17 cellular contexts compared by ENCODE assay signal in the genomic region with DNA sequence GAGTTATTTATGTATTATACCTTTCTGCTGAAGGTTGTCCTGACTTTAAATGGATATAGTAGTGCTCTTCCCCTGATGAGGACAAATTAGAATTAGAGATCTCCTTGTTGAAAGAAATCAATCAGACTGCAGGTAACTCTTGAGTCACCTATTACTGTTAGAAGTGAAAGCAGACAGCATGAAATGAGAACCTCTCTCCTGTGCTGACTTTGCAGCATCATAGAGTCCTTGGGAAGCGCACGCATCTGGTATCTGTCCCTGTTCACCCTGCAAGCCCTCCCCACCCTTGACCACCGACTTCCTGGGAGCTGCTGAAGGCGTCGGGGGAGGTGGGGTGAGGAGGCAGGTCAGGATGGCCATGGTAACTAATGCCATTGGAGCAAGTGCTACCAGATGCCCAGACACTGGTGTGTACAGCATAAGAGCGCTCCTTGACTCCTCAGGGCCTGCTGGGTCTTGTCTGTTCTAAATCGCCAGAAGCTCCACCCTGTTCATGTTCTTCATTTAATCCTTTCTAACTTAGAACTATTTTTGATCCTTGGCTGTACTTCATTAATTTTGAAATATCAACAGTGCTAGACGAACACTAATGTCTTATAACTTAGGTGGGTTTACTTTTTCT.
A peak's percentile ranks its signal among the peaks of the same experiment; 100 is the strongest.
DNase-seq lines count a peak whose midpoint lies in the region; ATAC-seq and TF ChIP-seq lines count a peak whose summit lies in the region.
"Had no signal": no experiment of that assay in that cellular context is flagged by ENCODE, and none has a peak within 500 bp of the region (broad histone marks: within the 10 kb centered on the region; RNA-seq: fewer than 3 reads in every experiment).

No MANE protein-coding gene starts in this region.

- H3K27me3 ChIP-seq in RWPE2 (ENCODE audit: insufficient read depth, poor library complexity, severe bottlenecking) (no peaks in the 10 kb centered on the region), esophagus (ENCODE audit: control insufficient read depth in 1 of 2, insufficient read depth in 2 of 2, low read length in 2 of 2) (no peaks in the 10 kb centered on the region), osteoblast (ENCODE audit: insufficient read depth, low read length) (no peaks in the 10 kb centered on the region)
- H3K27me3 ChIP-seq: SJCRH30 had no signal

- WGBS in esophagus, 2 donors = 50 to 75% methylated on average over 8 of the region's 8 CpGs

- TF ChIP-seq CTCF in RWPE2 (IDR thresholded peaks at IDR 0.05; ENCODE audit: poor library complexity, severe bottlenecking) = no peak
- no peak for TF ChIP-seq CTCF in osteoblast (IDR thresholded peaks at IDR 0.05; ENCODE audit: extremely low read depth, low read depth, low read length)

- H3K79me2 ChIP-seq in osteoblast (ENCODE audit: insufficient read depth, low read length) = peaks cover 23% of the 10 kb centered on the region

- peak overlapping the region; percentile 53 for H3K27ac ChIP-seq in RWPE2 (ENCODE audit: poor library complexity, severe bottlenecking)
- peak overlapping the region; percentile 83 to 91 for H3K27ac ChIP-seq in esophagus (ENCODE audit: low read depth in 2 of 2, low read length in 1 of 2)
- no peak overlapping the region for H3K27ac ChIP-seq in osteoblast (ENCODE audit: low read depth, low read length)
- H3K27ac ChIP-seq: SJCRH30 had no signal

- H3K27me3 Mint-ChIP-seq in T-helper 2 cell treated with Interferon-gamma antibody and Interleukin-4, amounts not matched to agents 5 μg/mL and 100 μg/mL, for 36 hours (ENCODE audit: low read depth) = no peaks in the 10 kb centered on the region
- H3K27me3 Mint-ChIP-seq: CD4-positive, alpha-beta memory T cell had no signal

- H3K4me3 Mint-ChIP-seq in T-helper 2 cell treated with Interferon-gamma antibody and Interleukin-4, amounts not matched to agents 5 μg/mL and 100 μg/mL, for 36 hours = no peak overlapping the region
- H3K4me3 Mint-ChIP-seq: CD4-positive, alpha-beta memory T cell had no signal

- H3K27ac Mint-ChIP-seq in T-helper 2 cell treated with Interferon-gamma antibody and Interleukin-4, amounts not matched to agents 5 μg/mL and 100 μg/mL, for 36 hours = no peak overlapping the region

- H3K36me3 ChIP-seq in RWPE2 (ENCODE audit: low read depth) (no peaks in the 10 kb centered on the region; the same call in 1 of the 2 replicates), esophagus (ENCODE audit: control insufficient read depth in 2 of 2, insufficient read depth in 2 of 2, low read length in 1 of 2) (peaks cover 0 to 3% of the 10 kb centered on the region in 2 donors), osteoblast (ENCODE audit: insufficient read depth, low read length) (peaks cover 17% of the 10 kb centered on the region)
- H3K36me3 ChIP-seq: SJCRH30 had no signal

- no peak overlapping the region for H3K4me2 ChIP-seq in osteoblast (ENCODE audit: insufficient read depth, low read length)
- H3K4me2 ChIP-seq: A549 had no signal

- H2AFZ ChIP-seq in osteoblast (ENCODE audit: low read length) = no peak overlapping the region

- no peaks in the 10 kb centered on the region for H3K9me3 Mint-ChIP-seq in T-helper 2 cell treated with Interferon-gamma antibody and Interleukin-4, amounts not matched to agents 5 μg/mL and 100 μg/mL, for 36 hours

- peak; percentile 79 for ATAC-seq in RWPE2 (ENCODE audit: low read depth)
- ATAC-seq: K562 had no signal

- H3K9me3 ChIP-seq in RWPE2 (ENCODE audit: severe bottlenecking) (no peaks in the 10 kb centered on the region), esophagus (ENCODE audit: control insufficient read depth in 2 of 2, insufficient read depth in 1 of 2, low read depth in 1 of 2, low read length in 1 of 2) (no peaks in the 10 kb centered on the region), osteoblast (ENCODE audit: low read depth, low read length) (no peaks in the 10 kb centered on the region)

- H3K4me1 Mint-ChIP-seq in T-helper 2 cell treated with Interferon-gamma antibody and Interleukin-4, amounts not matched to agents 5 μg/mL and 100 μg/mL, for 36 hours (ENCODE audit: low read depth) = peaks cover 2% of the 10 kb centered on the region

- H3K4me1 ChIP-seq in RWPE2 (ENCODE audit: insufficient read depth, poor library complexity, severe bottlenecking) = peaks cover 31% of the 10 kb centered on the region
- peaks cover 0 to 5% of the 10 kb centered on the region in 2 donors for H3K4me1 ChIP-seq in esophagus (ENCODE audit: control insufficient read depth in 2 of 2, insufficient read depth in 2 of 2, low read length in 1 of 2)
- H3K4me1 ChIP-seq in osteoblast (ENCODE audit: insufficient read depth, low read length) = peaks cover 14% of the 10 kb centered on the region
- H3K4me1 ChIP-seq: SJCRH30 had no signal

- peak; percentile 52 for DNase-seq in HPDE6-E6E7 (ENCODE audit: extremely low spot score)
- no peak for DNase-seq in RWPE2 (ENCODE audit: low spot score)
- DNase-seq in osteoblast (ENCODE audit: insufficient read length, low spot score, missing footprints) = peak; percentile 41
- no peak for DNase-seq in HUDEP-2 (lab: John Stamatoyannopoulos, UW; ENCODE audit: unreplicated experiment in 76 of 76)
- DNase-seq in KG1 (lab: John Stamatoyannopoulos, UW) = no peak
- DNase-seq in NCI-H526 (lab: John Stamatoyannopoulos, UW) = no peak
- no peak for DNase-seq in T-helper 2 cell treated with Interferon-gamma antibody and Interleukin-4, amounts not matched to agents 5 μg/mL and 100 μg/mL, for 36 hours (ENCODE audit: low spot score)
- DNase-seq: CD4-positive, alpha-beta memory T cell; NCI-H1105 treated with DMSO at 0.1 percent for 48 hours; NCI-H1694; NCI-H2081 treated with DMSO at 0.1 percent for 48 hours; NCI-H510A treated with DMSO at 0.1 percent for 48 hours; NCI-H82; SJCRH30 had no signal

- H3K36me3 Mint-ChIP-seq in T-helper 2 cell treated with Interferon-gamma antibody and Interleukin-4, amounts not matched to agents 5 μg/mL and 100 μg/mL, for 36 hours (ENCODE audit: low read depth) = peaks cover 3% of the 10 kb centered on the region

- peaks cover 4% of the 10 kb centered on the region for H4K20me1 ChIP-seq in osteoblast (ENCODE audit: insufficient read depth, low read length)

- H3K4me3 ChIP-seq in RWPE2 (ENCODE audit: severe bottlenecking) = no peak overlapping the region
- peak overlapping the region in 1 of 2 donors; percentile 12 for H3K4me3 ChIP-seq in esophagus (ENCODE audit: low read depth in 1 of 2, low read length in 2 of 2)
- H3K4me3 ChIP-seq in osteoblast (ENCODE audit: insufficient read depth, low read length) = no peak overlapping the region
- H3K4me3 ChIP-seq: A549, K562, SJCRH30 had no signal

Comparison
In these comparisons a context has a peak if more than half of its experiments do, and no peak if none do; other contexts are left out.
1. DNase-seq: peak in HPDE6-E6E7 (single experiment) and osteoblast (single experiment); none in RWPE2 (single experiment), HUDEP-2 (0 of 76), KG1 (single experiment), NCI-H526 (0 of 2) and T-helper 2 cell treated with Interferon-gamma antibody and Interleukin-4, amounts not matched to agents 5 μg/mL and 100 μg/mL, for 36 hours (single experiment).